13 cellular contexts compared by ENCODE assay signal in the genomic region with DNA sequence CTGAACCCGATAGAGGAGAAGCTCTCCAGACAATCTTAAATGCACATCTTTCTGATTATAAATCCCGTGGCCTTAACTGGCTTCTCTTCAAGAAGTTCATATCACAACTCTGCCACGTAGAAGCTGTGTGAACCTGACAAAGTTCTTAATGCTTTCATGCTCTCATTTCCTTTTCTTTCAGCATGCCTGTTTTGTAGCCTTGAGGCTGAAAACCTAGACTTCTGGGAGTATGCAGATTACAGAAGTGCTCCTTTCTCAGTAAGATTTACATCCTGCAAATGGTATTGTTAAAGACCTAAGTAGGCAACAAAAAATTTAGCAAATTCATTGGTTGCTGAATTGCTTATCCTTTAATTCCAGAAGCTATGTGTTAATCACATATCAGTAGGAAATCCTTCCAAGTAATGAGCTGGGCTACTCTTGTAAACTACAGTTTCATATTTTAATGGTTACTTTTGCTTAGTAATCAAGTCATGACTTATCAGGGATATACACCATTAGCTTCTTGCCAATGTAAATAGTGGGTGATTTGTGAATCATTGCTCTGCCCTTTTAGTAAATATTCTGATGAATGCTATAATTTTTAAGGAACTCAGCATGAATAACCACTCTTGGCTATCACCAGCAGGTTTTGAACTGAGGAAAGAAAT.
DNase-seq lines count a peak whose midpoint lies in the region; ATAC-seq and TF ChIP-seq lines count a peak whose summit lies in the region.
"Had no signal": no experiment of that assay in that cellular context is flagged by ENCODE, and none has a peak within 500 bp of the region (broad histone marks: within the 10 kb centered on the region; RNA-seq: fewer than 3 reads in every experiment).

No MANE protein-coding gene starts in this region.

- peaks cover 5% of the 10 kb centered on the region; the same call in 1 of the 2 replicates for H3K36me3 Mint-ChIP-seq in WTC11

- H3K36me3 ChIP-seq in A673 (ENCODE audit: insufficient read depth, low read length, poor library complexity, severe bottlenecking) (no peaks in the 10 kb centered on the region), esophagus muscularis mucosa (no peaks in the 10 kb centered on the region)

- no peak for TF ChIP-seq CTCF in A673 (conservative IDR thresholded peaks at IDR 0.05; ENCODE audit: low read depth, low read length)
- TF ChIP-seq CTCF in WTC11 (IDR thresholded peaks at IDR 0.05), result no peak
- TF ChIP-seq CTCF in esophagus muscularis mucosa (IDR thresholded peaks at IDR 0.05), result no peak

- H3K27ac Mint-ChIP-seq in WTC11, result peak overlapping the region; percentile 81

- peak; percentile 47; the same call in 1 of the 2 replicates for ATAC-seq in WTC11
- no peak for ATAC-seq in GM18858 (IDR thresholded peaks at IDR 0.05; ENCODE audit: unreplicated experiment)
- no peak for ATAC-seq in GM19397 (IDR thresholded peaks at IDR 0.05; ENCODE audit: unreplicated experiment)

- WGBS in esophagus muscularis mucosa, result 40% methylated on average over 3 of the region's 3 CpGs

- no TSS peak for BruUV-seq in A673 (replicated peaks; lab: Mats Ljungman, UMichigan)

- H3K27me3 Mint-ChIP-seq in WTC11 (ENCODE audit: low read depth), result no peaks in the 10 kb centered on the region; the same call in 1 of the 2 replicates

- no peaks in the 10 kb centered on the region for H3K9me3 ChIP-seq in A673 (ENCODE audit: low read depth, low read length, poor library complexity, severe bottlenecking)
- H3K9me3 ChIP-seq in esophagus muscularis mucosa, result no peaks in the 10 kb centered on the region

- H3K4me3 ChIP-seq in A673 (ENCODE audit: low read depth, low read length, poor library complexity, severe bottlenecking), result no peak overlapping the region
- H3K4me3 ChIP-seq in esophagus muscularis mucosa, result no peak overlapping the region

- peak; percentile 3 for DNase-seq in A673 (ENCODE audit: low spot score)
- DNase-seq in HS-27A (ENCODE audit: low read depth), result peak; percentile 71
- DNase-seq in WTC11 (ENCODE audit: low spot score), result no peak
- peak; percentile 61 for DNase-seq in glomerular endothelial cell (ENCODE audit: extremely low read depth, low read depth, low spot score)
- no peak for DNase-seq in superior temporal gyrus (ENCODE audit: extremely low spot score)
- DNase-seq in esophagus muscularis mucosa (ENCODE audit: extremely low spot score), result no peak
- DNase-seq: activated CD8-positive, alpha-beta memory T cell treated with anti-CD3 and anti-CD28 coated beads, Interleukin-2, amount 50 U/mL, for 4 hours; KG1; NCI-H510A treated with DMSO at 0.1 percent for 48 hours; stimulated activated CD4-positive, alpha-beta T cell treated with anti-CD3 and anti-CD28 coated beads, Interleukin-2, amount 100 ng/mL, for 24 hours had no signal

- no peak overlapping the region; the same call in 1 of the 2 replicates for H3K4me3 Mint-ChIP-seq in WTC11

- POLR2A ChIA-PET in A673 (lab: Charles Lee; ENCODE audit: low non-redundant PET) (no interaction called here), WTC11 (lab: Charles Lee) (no interaction called here)

- H3K4me1 Mint-ChIP-seq in WTC11, result peaks cover 27% of the 10 kb centered on the region

- H3K27ac ChIP-seq in A673 (ENCODE audit: low read depth, low read length, poor library complexity, severe bottlenecking) (no peak overlapping the region), esophagus muscularis mucosa (replicated peaks in 1 of 4) (no peak overlapping the region)
- H3K27ac ChIP-seq: C4-2B had no signal

- intact Hi-C loops in A673 (cut with micrococcal nuclease; ENCODE audit: unreplicated experiment), result no loop called here
- intact Hi-C loops in esophagus muscularis mucosa (cut with DNase I), result no loop called here

- TF ChIP-seq EP300 in esophagus muscularis mucosa (IDR thresholded peaks at IDR 0.05), result no peak

- H3K9me3 Mint-ChIP-seq in WTC11, result peaks cover 11% of the 10 kb centered on the region

- CTCF ChIA-PET in A673 (lab: Charles Lee) (no interaction called here), WTC11 (lab: Charles Lee) (interaction anchor here (1.6 kb wide), 1 partner anchor 11 kb away, joined by 5 read pairs; no protein-coding TSS in a partner anchor)

- no peaks in the 10 kb centered on the region for H3K4me1 ChIP-seq in A673 (ENCODE audit: insufficient read depth, low read length, poor library complexity, severe bottlenecking)
- H3K4me1 ChIP-seq in esophagus muscularis mucosa, result peaks cover 16 to 34% (median 27%) of the 10 kb centered on the region in 4 donors

- no peaks in the 10 kb centered on the region for H3K27me3 ChIP-seq in A673 (replicated peaks; ENCODE audit: insufficient read depth, low read depth, low read length, poor library complexity)
- H3K27me3 ChIP-seq in esophagus muscularis mucosa, result no peaks in the 10 kb centered on the region

- no peak for TF ChIP-seq POLR2A in esophagus muscularis mucosa (IDR thresholded peaks at IDR 0.05; ENCODE audit: low read depth)

TF ChIP-seq in WTC11, 78 proteins besides CTCF, POLR2A, EP300 and RAD21:
- TF ChIP-seq GTF2I (CRISPR knock-in tag; conservative IDR thresholded peaks at IDR 0.05) (no peak), ZNF121 (CRISPR knock-in tag; IDR thresholded peaks at IDR 0.05) (no peak), NFYB (CRISPR knock-in tag; conservative IDR thresholded peaks at IDR 0.05; ENCODE audit: low read depth) (no peak), ZNF263 (CRISPR knock-in tag; IDR thresholded peaks at IDR 0.05; ENCODE audit: low read depth) (no peak), GABPB1 (CRISPR knock-in tag; IDR thresholded peaks at IDR 0.05) (no peak), TP53 (CRISPR knock-in tag; IDR thresholded peaks at IDR 0.05) (no peak), HMGA2 (CRISPR knock-in tag; IDR thresholded peaks at IDR 0.05) (no peak), SMAD4 (CRISPR knock-in tag; IDR thresholded peaks at IDR 0.05) (no peak), ZNF671 (CRISPR knock-in tag; IDR thresholded peaks at IDR 0.05) (no peak), PRRX2 (CRISPR knock-in tag; IDR thresholded peaks at IDR 0.05) (no peak), ETV6 (CRISPR knock-in tag; IDR thresholded peaks at IDR 0.05) (no peak), IRF2 (CRISPR knock-in tag; IDR thresholded peaks at IDR 0.05; ENCODE audit: borderline replicate concordance, low read depth) (no peak)
- TF ChIP-seq, protein P1, sequence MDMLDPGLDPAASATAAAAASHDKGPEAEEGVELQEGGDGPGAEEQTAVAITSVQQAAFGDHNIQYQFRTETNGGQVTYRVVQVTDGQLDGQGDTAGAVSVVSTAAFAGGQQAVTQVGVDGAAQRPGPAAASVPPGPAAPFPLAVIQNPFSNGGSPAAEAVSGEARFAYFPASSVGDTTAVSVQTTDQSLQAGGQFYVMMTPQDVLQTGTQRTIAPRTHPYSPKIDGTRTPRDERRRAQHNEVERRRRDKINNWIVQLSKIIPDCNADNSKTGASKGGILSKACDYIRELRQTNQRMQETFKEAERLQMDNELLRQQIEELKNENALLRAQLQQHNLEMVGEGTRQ (CRISPR knock-in tag; IDR thresholded peaks at IDR 0.05), result no peak
- TF ChIP-seq, protein P2, sequence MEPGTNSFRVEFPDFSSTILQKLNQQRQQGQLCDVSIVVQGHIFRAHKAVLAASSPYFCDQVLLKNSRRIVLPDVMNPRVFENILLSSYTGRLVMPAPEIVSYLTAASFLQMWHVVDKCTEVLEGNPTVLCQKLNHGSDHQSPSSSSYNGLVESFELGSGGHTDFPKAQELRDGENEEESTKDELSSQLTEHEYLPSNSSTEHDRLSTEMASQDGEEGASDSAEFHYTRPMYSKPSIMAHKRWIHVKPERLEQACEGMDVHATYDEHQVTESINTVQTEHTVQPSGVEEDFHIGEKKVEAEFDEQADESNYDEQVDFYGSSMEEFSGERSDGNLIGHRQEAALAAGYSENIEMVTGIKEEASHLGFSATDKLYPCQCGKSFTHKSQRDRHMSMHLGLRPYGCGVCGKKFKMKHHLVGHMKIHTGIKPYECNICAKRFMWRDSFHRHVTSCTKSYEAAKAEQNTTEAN (CRISPR knock-in tag; IDR thresholded peaks at IDR 0.05), result no peak
- TF ChIP-seq, protein P3, sequence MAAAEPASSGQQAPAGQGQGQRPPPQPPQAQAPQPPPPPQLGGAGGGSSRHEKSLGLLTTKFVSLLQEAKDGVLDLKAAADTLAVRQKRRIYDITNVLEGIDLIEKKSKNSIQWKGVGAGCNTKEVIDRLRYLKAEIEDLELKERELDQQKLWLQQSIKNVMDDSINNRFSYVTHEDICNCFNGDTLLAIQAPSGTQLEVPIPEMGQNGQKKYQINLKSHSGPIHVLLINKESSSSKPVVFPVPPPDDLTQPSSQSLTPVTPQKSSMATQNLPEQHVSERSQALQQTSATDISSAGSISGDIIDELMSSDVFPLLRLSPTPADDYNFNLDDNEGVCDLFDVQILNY (CRISPR knock-in tag; IDR thresholded peaks at IDR 0.05), result no peak

Comparison
In these comparisons a context has a peak if more than half of its experiments do, and no peak if none do; other contexts are left out.
1. DNase-seq: peak in A673 (single experiment), HS-27A (single experiment) and glomerular endothelial cell (single experiment); none in WTC11 (single experiment), superior temporal gyrus (single experiment) and esophagus muscularis mucosa (single experiment).